ENCODE assay signal across 33 cellular contexts in genomic region chr1:43534256-43534655, GRCh38. TPM values are rescaled to one million over a fixed set of nuclear protein-coding genes. Genes with fewer than 3 reads are reported as not detected.
DNase-seq lines count a peak whose midpoint lies in the region; ATAC-seq, FAIRE-seq and TF ChIP-seq lines count a peak whose summit lies in the region.
"Had no signal": no experiment of that assay in that cellular context is flagged by ENCODE, and none has a peak within 500 bp of the region (broad histone marks: within the 10 kb centered on the region; RNA-seq: fewer than 3 reads in every experiment).

No MANE protein-coding gene starts in this region.

- H4K20me1 ChIP-seq in IMR-90 (ENCODE audit: insufficient read depth, low read length) (peaks cover 67% of the 10 kb centered on the region), K562 (replicated peaks; ENCODE audit: control insufficient read depth, insufficient read depth, low read length) (peaks cover 39% of the 10 kb centered on the region; the same call in 1 of the 2 replicates)

- H3K9me1 ChIP-seq in IMR-90 (ENCODE audit: insufficient read depth, low read length) (peaks cover 39% of the 10 kb centered on the region), K562 (ENCODE audit: control insufficient read depth, insufficient read depth, low read length) (peaks cover under 1% of the 10 kb centered on the region)

- H2BK5ac ChIP-seq in IMR-90 (ENCODE audit: low read depth, low read length, poor library complexity, severe bottlenecking) (no peak overlapping the region), mesendoderm (ENCODE audit: low read length) (no peak overlapping the region)

- no peak overlapping the region for H2BK20ac ChIP-seq in IMR-90 (ENCODE audit: low read depth, low read length)

- in situ Hi-C loops in IMR-90 (cut with MboI; ENCODE audit: low sequenced_read_pairs) (loop anchor here (25.0 kb wide), 1 partner anchor 428 kb away; the partner anchor contains the start of genes ATP6V0B and DPH2), K562 (cut with MboI) (no loop called here)

- BruUV-seq in IMR-90 (replicated peaks; lab: Mats Ljungman, UMichigan) (no TSS peak), K562 (replicated peaks; lab: Mats Ljungman, UMichigan) (no TSS peak)

- TF ChIP-seq POLR2A in IMR-90 (IDR thresholded peaks at IDR 0.05; ENCODE audit: low read depth, low read length) (no peak), K562 (conservative IDR thresholded peaks at IDR 0.05) (no peak), suprapubic skin (IDR thresholded peaks at IDR 0.05) (no peak)

- dilution Hi-C loops in IMR-90 (cut with HindIII; ENCODE audit: low sequenced_read_pairs, unreplicated experiment) = no loop called here

- TF ChIP-seq EP300 in K562 (IDR thresholded peaks at IDR 0.05; ENCODE audit: low read length) (no peak), suprapubic skin (IDR thresholded peaks at IDR 0.05) (no peak)

- H2AFZ ChIP-seq in IMR-90 (replicated peaks; ENCODE audit: low read length, poor library complexity) = no peak overlapping the region
- H2AFZ ChIP-seq in K562 (ENCODE audit: low read depth, low read length) = no peak overlapping the region

- H4K5ac ChIP-seq in IMR-90 (ENCODE audit: low read depth, low read length) (no peak overlapping the region), mesendoderm (ENCODE audit: low read length) (no peak overlapping the region)

- H3K4me1 ChIP-seq in IMR-90 (ENCODE audit: control insufficient read depth, insufficient read depth, low read length) (peaks cover 6% of the 10 kb centered on the region), K562 (replicated peaks in 1 of 2; ENCODE audit: control insufficient read depth in 2 of 2, insufficient read depth in 2 of 2, low read length in 2 of 2) (peaks cover 2 to 21% of the 10 kb centered on the region in 2 experiments; a peak in 3 of 5 replicates), mesendoderm (ENCODE audit: control insufficient read depth, low read depth, low read length) (peaks cover 23% of the 10 kb centered on the region), suprapubic skin (peaks cover 85% of the 10 kb centered on the region)

- H3K56ac ChIP-seq in IMR-90 (ENCODE audit: extremely low read depth, insufficient read depth, low read length) (no peak overlapping the region), mesendoderm (ENCODE audit: low read length) (peak overlapping the region; percentile 22)

- H3K4me3 ChIP-seq in IMR-90 (ENCODE audit: insufficient read depth, low read depth, low read length) = no peak overlapping the region
- no peak overlapping the region for H3K4me3 ChIP-seq in K562
- no peak overlapping the region for H3K4me3 ChIP-seq in mesendoderm (ENCODE audit: low read length)
- H3K4me3 ChIP-seq in suprapubic skin = no peak overlapping the region
- H3K4me3 ChIP-seq: BLaER1, mucosa of descending colon, skin epidermis, testis, vagina had no signal

- H3K4me2 ChIP-seq in IMR-90 (ENCODE audit: low read depth, low read length) = no peak overlapping the region
- no peak overlapping the region for H3K4me2 ChIP-seq in K562 (ENCODE audit: insufficient read depth, low read length)
- H3K4me2 ChIP-seq in mesendoderm (ENCODE audit: low read length) = no peak overlapping the region
- H3K4me2 ChIP-seq: BLaER1, SK-N-SH had no signal

- H2AK5ac ChIP-seq in IMR-90 (ENCODE audit: low read depth, low read length) = no peak overlapping the region
- no peak overlapping the region for H2AK5ac ChIP-seq in mesendoderm (ENCODE audit: low read length)

- H3K9me3 ChIP-seq in IMR-90 (ENCODE audit: control insufficient read depth, insufficient read depth, low read length) (no peaks in the 10 kb centered on the region), K562 (replicated peaks; ENCODE audit: control insufficient read depth, insufficient read depth, low read depth, low read length) (no peaks in the 10 kb centered on the region), suprapubic skin (no peaks in the 10 kb centered on the region)
- H3K9me3 ChIP-seq: BLaER1, mucosa of descending colon, SK-N-SH, testis, vagina had no signal

- no peak overlapping the region for H4K8ac ChIP-seq in IMR-90 (ENCODE audit: low read depth in 2 of 2, low read length in 2 of 2)
- no peak overlapping the region for H4K8ac ChIP-seq in mesendoderm (ENCODE audit: low read depth, low read length)

- intact Hi-C loops in IMR-90 (cut with micrococcal nuclease) = no loop called here
- intact Hi-C loops in K562 (cut with micrococcal nuclease) = no loop called here

- WGBS in IMR-90 (ENCODE audit: extremely low coverage in 2 of 2, insufficient read length in 1 of 2), 2 experiments = 100% methylated on average over 2 of the region's 2 CpGs; no CpG with 5 or more reads in 1 of the 2 experiments
- WGBS in K562 (ENCODE audit: insufficient coverage, low coverage, missing lambda C conversion rate) = 4% methylated on average over 2 of the region's 2 CpGs
- WGBS in mesendoderm (ENCODE audit: extremely low coverage, insufficient coverage, low lambda C conversion rate) = no CpG with 5 or more reads among the region's 2 CpGs
- WGBS in suprapubic skin = 73% methylated on average over 2 of the region's 2 CpGs

- TF ChIP-seq CTCF in IMR-90 (conservative IDR thresholded peaks at IDR 0.05; ENCODE audit: low read depth, low read length) (no peak), K562 (IDR thresholded peaks at IDR 0.05 in 2 of 3, conservative IDR thresholded peaks at IDR 0.05 in 1 of 3; ENCODE audit: insufficient read depth in 2 of 3, low read depth in 1 of 3, low read length in 3 of 3) (no peak), suprapubic skin (IDR thresholded peaks at IDR 0.05) (no peak)

- no peak overlapping the region for H3K18ac ChIP-seq in IMR-90 (ENCODE audit: low read depth, low read length)
- no peak overlapping the region for H3K18ac ChIP-seq in mesendoderm (ENCODE audit: low read length)

- H2AK9ac ChIP-seq in IMR-90 (replicated peaks; ENCODE audit: low read depth, low read length, poor library complexity) = no peak overlapping the region

- 0 out of 2 replicates have a peak overlapping the region, but pooled peaks have one; percentile 24 for H3K14ac ChIP-seq in IMR-90 (replicated peaks; ENCODE audit: low read depth, low read length)

- H3K9ac ChIP-seq in IMR-90 (ENCODE audit: low read depth, low read length) = no peak overlapping the region
- H3K9ac ChIP-seq in K562 (ENCODE audit: insufficient read depth in 1 of 2, low read depth in 2 of 2, low read length in 2 of 2) = no peak overlapping the region
- no peak overlapping the region for H3K9ac ChIP-seq in mesendoderm (ENCODE audit: low read length)
- H3K9ac ChIP-seq: BLaER1, SK-N-SH had no signal

- H2BK120ac ChIP-seq in IMR-90 (ENCODE audit: low read depth, low read length) = no peak overlapping the region
- no peak overlapping the region for H2BK120ac ChIP-seq in mesendoderm (ENCODE audit: low read depth, low read length)

- H3K27ac ChIP-seq in IMR-90 (ENCODE audit: insufficient read depth, low read length) (no peak overlapping the region), K562 (ENCODE audit: extremely low read depth, low read depth, low read length) (no peak overlapping the region), mesendoderm (ENCODE audit: low read depth, low read length) (no peak overlapping the region), suprapubic skin (peak overlapping the region; percentile 4)
- H3K27ac ChIP-seq: BLaER1, testis, vagina had no signal

- no peak overlapping the region for H4K91ac ChIP-seq in IMR-90 (ENCODE audit: insufficient read depth, low read depth, low read length)

- POLR2A ChIA-PET in IMR-90 (lab: Charles Lee; ENCODE audit: unreplicated experiment) (no interaction called here), K562 (lab: Yijun Ruan, JAX) (interaction anchor here (0.9 to 2.6 kb wide), 7 partner anchors 8 to 80 kb away, joined by 3 to 16 read pairs (median 5); no protein-coding TSS in a partner anchor)

- H3K23ac ChIP-seq in IMR-90 (ENCODE audit: low read depth, low read length) (0 out of 2 replicates have a peak overlapping the region, but pooled peaks have one; percentile 39), mesendoderm (ENCODE audit: low read length) (peak overlapping the region; percentile 68)

- H3K79me1 ChIP-seq in IMR-90 (ENCODE audit: low read depth in 1 of 2, low read length in 2 of 2) (peaks cover 51 to 88% of the 10 kb centered on the region in 2 experiments), mesendoderm (ENCODE audit: low read length) (peaks cover 36% of the 10 kb centered on the region)

- FAIRE-seq in K562 (lab: Jason Lieb, UNC) = no peak
- FAIRE-seq: kidney had no signal

- H3K79me2 ChIP-seq in K562 (ENCODE audit: control insufficient read depth, insufficient read depth, low read length) (no peaks in the 10 kb centered on the region), mesendoderm (ENCODE audit: control insufficient read depth, insufficient read depth, low read length) (peaks cover 67% of the 10 kb centered on the region)

- H2BK15ac ChIP-seq in IMR-90 (ENCODE audit: low read depth, low read length) (no peak overlapping the region), mesendoderm (replicated peaks; ENCODE audit: low read depth) (no peak overlapping the region)

- DNase-seq in IMR-90 = no peak
- no peak for DNase-seq in K562 (ENCODE audit: extremely low read depth in 1 of 4, low spot score in 3 of 4)
- no peak for DNase-seq in mesendoderm
- DNase-seq in suprapubic skin (ENCODE audit: low spot score in 2 of 2) = no peak
- no peak for DNase-seq in Kasumi-1 (lab: John Stamatoyannopoulos, UW)
- DNase-seq in DMS53 (lab: John Stamatoyannopoulos, UW) = no peak
- DNase-seq: activated CD4-positive, alpha-beta T cell treated with anti-CD3 and anti-CD28 coated beads, Interleukin-2, amount 50 U/mL, for 4 hours; activated CD4-positive, CD25-positive, alpha-beta regulatory T cell; activated CD8-positive, alpha-beta memory T cell treated with anti-CD3 and anti-CD28 coated beads, Interleukin-2, amount 10 ng/mL, durations not matched to agents 7 days and 5 days; activated gamma-delta T cell; activated naive CD8-positive, alpha-beta T cell treated with anti-CD3 and anti-CD28 coated beads for 36 hours; activated T-cell treated with anti-CD3 and anti-CD28 coated beads, Interleukin-2, amount 50 U/mL, for 4 hours; anterior cingulate cortex; caudate nucleus; cortex of kidney; DMS79 treated with DMSO at 0.1 percent for 48 hours; effector memory CD8-positive, alpha-beta T cell; erythroblast; foreskin fibroblast; GDM1; HFFc6; kidney; natural killer cell; NCI-H1092; NCI-H1694 treated with DMSO at 0.1 percent for 48 hours; SK-N-SH; stimulated activated naive CD4-positive, alpha-beta T cell; testis had no signal

- CTCF ChIA-PET in IMR-90 (lab: Yijun Ruan, JAX) (interaction anchor here (0.9 kb wide), 1 partner anchor 140 kb away, joined by 4 read pairs; no protein-coding TSS in a partner anchor), K562 (lab: Yijun Ruan, JAX; ENCODE audit: low intra/inter-chr PET ratio) (no interaction called here)

- ATAC-seq in IMR-90 (ENCODE audit: low read depth) (no peak), K562 (no peak), GM19035 (IDR thresholded peaks at IDR 0.05; ENCODE audit: unreplicated experiment) (no peak)
- ATAC-seq: activated CD8-positive, alpha-beta memory T cell treated with anti-CD3 and anti-CD28 coated beads, Interleukin-2, amount 10 ng/mL, durations not matched to agents 7 days and 5 days; activated T-cell treated with anti-CD3 and anti-CD28 coated beads, Interleukin-2, amount 50 U/mL, for 4 hours; effector memory CD8-positive, alpha-beta T cell; mucosa of descending colon; natural killer cell had no signal

- H3K27me3 ChIP-seq in IMR-90 (ENCODE audit: control insufficient read depth, insufficient read depth, low read length) (no peaks in the 10 kb centered on the region), K562 (ENCODE audit: control insufficient read depth in 2 of 2, insufficient read depth in 2 of 2, low read length in 2 of 2) (peaks cover 32 to 62% of the 10 kb centered on the region in 2 experiments; a peak in 4 of 5 replicates), mesendoderm (ENCODE audit: insufficient read depth, low read length, poor library complexity) (no peaks in the 10 kb centered on the region), suprapubic skin (no peaks in the 10 kb centered on the region)
- H3K27me3 ChIP-seq: BLaER1, testis, vagina had no signal

- H3K36me3 ChIP-seq in IMR-90 (ENCODE audit: control insufficient read depth, insufficient read depth, low read length) (peaks cover 12% of the 10 kb centered on the region), K562 (ENCODE audit: control insufficient read depth, insufficient read depth, low read length) (no peaks in the 10 kb centered on the region), mesendoderm (ENCODE audit: control insufficient read depth, insufficient read depth, low read length) (peaks cover 2% of the 10 kb centered on the region), suprapubic skin (peaks cover 6% of the 10 kb centered on the region)
- H3K36me3 ChIP-seq: vagina had no signal

- no peak for TF ChIP-seq RAD21 in IMR-90 (IDR thresholded peaks at IDR 0.05; ENCODE audit: low read length)
- TF ChIP-seq RAD21 in K562 (CRISPR knock-in tag; conservative IDR thresholded peaks at IDR 0.05 in 1 of 2, IDR thresholded peaks at IDR 0.05 in 1 of 2) = no peak

- H3K4ac ChIP-seq in IMR-90 (ENCODE audit: low read depth, low read length) (no peak overlapping the region), mesendoderm (ENCODE audit: low read depth, low read length) (no peak overlapping the region)

RNA-seq across cellular contexts. Expression of gene PTPRF, which starts 3.6 kb away (rescaled TPM):
- total RNA-seq in IMR-90 (2012; rRNA removed) (25.8 and 27.8 TPM in 2 replicates), K562 (2014; rRNA removed) (1.1 and 1.5 TPM in 2 replicates), K562 (2014; rRNA removed; fragmentation: Illumina TruSeq; extraction: Trizol) (0.41 and 1.1 TPM in 2 replicates), K562 (2015; rRNA removed; fragmentation: Illumina TruSeq; extraction: Trizol) (0.08 and 0.51 TPM in 2 replicates), K562 (2021) (3.3 and 4.2 TPM in 2 replicates), suprapubic skin (100 to 1,000 TPM; 209 to 373 (median 289) TPM)
- polyA plus RNA-seq in IMR-90 (2012; rRNA removed) (92.3 and 103 TPM in 2 replicates), K562 (2011; rRNA removed) (4.3 and 12.0 TPM in 2 replicates), K562 (2014; fragmentation: Illumina TruSeq; extraction: Trizol) (1.1 and 1.4 TPM in 2 replicates), K562 (2014; fragmentation: Nextera tagmentation; extraction: Ambion mirVana) (under 1 TPM; 0.13 to 0.20 TPM), K562 (2014; rRNA removed) (0.90 and 1.2 TPM in 2 replicates)
- 46.4 and 102 TPM in 2 replicates for polyA plus RNA-seq in IMR-90 (2012; cell fraction: cytosol; rRNA removed)
- polyA plus RNA-seq in IMR-90 (2012; cell fraction: nucleus; rRNA removed; ENCODE audit: low replicate concordance) = 122 and 210 TPM in 2 replicates
- 17.5 and 46.4 TPM in 2 replicates for total RNA-seq in K562 (2011; cell fraction: chromatin; rRNA removed; ENCODE audit: low replicate concordance)
- 18.8 and 22.8 TPM in 2 replicates for total RNA-seq in K562 (2011; cell fraction: nucleolus; rRNA removed)
- 14.9 and 27.1 TPM in 2 replicates for total RNA-seq in K562 (2011; cell fraction: nucleoplasm; rRNA removed)
- 5.1 and 6.0 TPM in 2 replicates for polyA plus RNA-seq in K562 (2011; cell fraction: cytosol; rRNA removed)
- 13.9 and 24.1 TPM in 2 replicates for polyA plus RNA-seq in K562 (2011; cell fraction: nucleus; rRNA removed)
- polyA plus RNA-seq in K562 (2012) = 0.86 and 1.5 TPM in 2 replicates
- 8.6 and 12.7 TPM in 2 replicates for polyA minus RNA-seq in K562 (2011; rRNA and poly(A)+ RNA removed)
- polyA minus RNA-seq in K562 (2011; cell fraction: cytosol; rRNA and poly(A)+ RNA removed) = 5.7 and 22.0 TPM in 2 replicates
- 5.0 and 8.4 TPM in 2 replicates for polyA minus RNA-seq in K562 (2011; cell fraction: nucleus; rRNA and poly(A)+ RNA removed)
- polyA plus RNA-seq in mesendoderm (2013, experiment 1 of 2) = 91.9 TPM
- 92.8 TPM for polyA plus RNA-seq in mesendoderm (2013, experiment 2 of 2)
